ENCODE assay signal across 15 cellular contexts in genomic region chr6:1766663-1767062, GRCh38.
DNase-seq lines count a peak whose midpoint lies in the region; ATAC-seq, FAIRE-seq and TF ChIP-seq lines count a peak whose summit lies in the region.
"Had no signal": no experiment of that assay in that cellular context is flagged by ENCODE, and none has a peak within 500 bp of the region (broad histone marks: within the 10 kb centered on the region; RNA-seq: fewer than 3 reads in every experiment).

No MANE protein-coding gene starts in this region.

- no peak for TF ChIP-seq EP300 in sigmoid colon (IDR thresholded peaks at IDR 0.05)

- intact Hi-C loops in endothelial cell of umbilical vein (cut with micrococcal nuclease) (loop anchor here (5.0 kb wide), 2 partner anchors 56 to 866 kb away; no protein-coding TSS in a partner anchor), sigmoid colon (cut with DNase I) (no loop called here)

- H3K9me1 ChIP-seq in endothelial cell of umbilical vein (replicated peaks; ENCODE audit: control insufficient read depth, extremely low read depth, insufficient read depth, low read length) = no peaks in the 10 kb centered on the region

- H3K4me3 ChIP-seq in HEK293 (ENCODE audit: low read depth, low read length) = no peak overlapping the region
- no peak overlapping the region for H3K4me3 ChIP-seq in endothelial cell of umbilical vein (replicated peaks in 1 of 3; ENCODE audit: insufficient read depth in 1 of 3, low read depth in 1 of 3, low read length in 3 of 3)
- no peak overlapping the region for H3K4me3 ChIP-seq in sigmoid colon
- no peak overlapping the region for H3K4me3 ChIP-seq in WERI-Rb-1 (ENCODE audit: low read depth, low read length)
- H3K4me3 ChIP-seq: BLaER1 treated with 17β-estradiol and CSF1 and Interleukin-3, amounts not matched to agents 10 nM and 100 nM had no signal

- H3K27ac Mint-ChIP-seq in nephron = peak overlapping the region in 2 of 3 experiments; percentile 37 to 56
- H3K27ac Mint-ChIP-seq: activated B cell treated with CpG ODN at 0.5 μM for 24 hours; activated naive CD4-positive, alpha-beta T cell treated with anti-CD3 and anti-CD28 coated beads for 36 hours; H9 had no signal

- H3K4me3 Mint-ChIP-seq in nephron = no peak overlapping the region
- H3K4me3 Mint-ChIP-seq: activated B cell treated with CpG ODN at 0.5 μM for 24 hours; activated naive CD4-positive, alpha-beta T cell treated with anti-CD3 and anti-CD28 coated beads for 36 hours; H9 had no signal

- H3K9ac ChIP-seq in endothelial cell of umbilical vein (replicated peaks; ENCODE audit: extremely low read depth, insufficient read depth, low read length) = no peak overlapping the region
- H3K9ac ChIP-seq: BLaER1 treated with 17β-estradiol and CSF1 and Interleukin-3, amounts not matched to agents 10 nM and 100 nM had no signal

- H3K4me1 ChIP-seq in HEK293 (ENCODE audit: control insufficient read depth, insufficient read depth, low read length) (peaks cover 42% of the 10 kb centered on the region), endothelial cell of umbilical vein (ENCODE audit: control insufficient read depth, extremely low read depth, insufficient read depth, low read length) (peaks cover 50% of the 10 kb centered on the region), sigmoid colon (peaks cover 0 to 8% (median 3%) of the 10 kb centered on the region in 4 donors)

- 88 to 89% methylated on average over 8 of the region's 8 CpGs for whole genome bisulfite sequencing in sigmoid colon, 2 donors

- ATAC-seq in HG03342 (IDR thresholded peaks at IDR 0.05; ENCODE audit: unreplicated experiment) = no peak

- H3K4me2 ChIP-seq in endothelial cell of umbilical vein (ENCODE audit: insufficient read depth, low read length) = no peak overlapping the region
- H3K4me2 ChIP-seq: BLaER1 treated with 17β-estradiol and CSF1 and Interleukin-3, amounts not matched to agents 10 nM and 100 nM had no signal

- peaks cover 19% of the 10 kb centered on the region for H3K27me3 Mint-ChIP-seq in nephron (ENCODE audit: low read depth)
- H3K27me3 Mint-ChIP-seq: activated B cell treated with CpG ODN at 0.5 μM for 24 hours had no signal

- no peaks in the 10 kb centered on the region for H3K27me3 ChIP-seq in endothelial cell of umbilical vein (ENCODE audit: control insufficient read depth in 2 of 2, insufficient read depth in 2 of 2, low read length in 2 of 2)
- no peaks in the 10 kb centered on the region for H3K27me3 ChIP-seq in sigmoid colon
- H3K27me3 ChIP-seq in WERI-Rb-1 (ENCODE audit: insufficient read depth, low read depth, severe bottlenecking) = no peaks in the 10 kb centered on the region
- H3K27me3 ChIP-seq: BLaER1 treated with 17β-estradiol and CSF1 and Interleukin-3, amounts not matched to agents 10 nM and 100 nM had no signal

- dilution Hi-C loops in endothelial cell of umbilical vein (cut with MboI; ENCODE audit: extremely low pct_ligation_motif_present, low sequenced_read_pairs) = no loop called here

- H3K9me3 ChIP-seq in HEK293 (ENCODE audit: control insufficient read depth, insufficient read depth, low read depth, low read length) = no peaks in the 10 kb centered on the region
- H3K9me3 ChIP-seq in endothelial cell of umbilical vein (replicated peaks; ENCODE audit: control insufficient read depth, insufficient read depth, low read length) = no peaks in the 10 kb centered on the region
- H3K9me3 ChIP-seq in sigmoid colon = no peaks in the 10 kb centered on the region
- no peaks in the 10 kb centered on the region for H3K9me3 ChIP-seq in WERI-Rb-1 (ENCODE audit: severe bottlenecking)
- H3K9me3 ChIP-seq: BLaER1 treated with 17β-estradiol and CSF1 and Interleukin-3, amounts not matched to agents 10 nM and 100 nM had no signal

- peak overlapping the region; percentile 34; the same call in 1 of the 2 replicates for H3K27ac ChIP-seq in HEK293 (ENCODE audit: extremely low read depth, low read depth, low read length)
- H3K27ac ChIP-seq in endothelial cell of umbilical vein (ENCODE audit: insufficient read depth, low read depth, low read length) = no peak overlapping the region
- no peak overlapping the region for H3K27ac ChIP-seq in sigmoid colon
- no peak overlapping the region for H3K27ac ChIP-seq in WERI-Rb-1
- H3K27ac ChIP-seq: BLaER1 treated with 17β-estradiol and CSF1 and Interleukin-3, amounts not matched to agents 10 nM and 100 nM had no signal

- DNase-seq in NCI-H82 (lab: John Stamatoyannopoulos, UW) (peak; percentile 65), endothelial cell of umbilical vein (ENCODE audit: low read depth, low spot score) (peak; percentile 71), sigmoid colon (no peak), WERI-Rb-1 (no peak)
- no peak for DNase-seq in activated CD4-positive, alpha-beta T cell treated with anti-CD3 and anti-CD28 coated beads, Interleukin-2, amount 50 U/mL, for 4 hours
- DNase-seq: activated B cell treated with CpG ODN at 0.5 μM for 24 hours; activated naive CD4-positive, alpha-beta T cell treated with anti-CD3 and anti-CD28 coated beads for 36 hours; H9; kidney; NCI-H226 had no signal

- no peaks in the 10 kb centered on the region for H3K36me3 ChIP-seq in HEK293 (ENCODE audit: control insufficient read depth in 2 of 2, insufficient read depth in 1 of 2, low read length in 2 of 2)
- no peaks in the 10 kb centered on the region for H3K36me3 ChIP-seq in endothelial cell of umbilical vein (ENCODE audit: control insufficient read depth in 2 of 2, extremely low read depth in 1 of 2, insufficient read depth in 2 of 2, low read length in 2 of 2)
- H3K36me3 ChIP-seq in sigmoid colon = no peaks in the 10 kb centered on the region
- no peaks in the 10 kb centered on the region for H3K36me3 ChIP-seq in WERI-Rb-1

- POLR2A ChIA-PET in HEK293 (lab: Yijun Ruan, JAX) (no interaction called here), endothelial cell of umbilical vein (lab: Charles Lee) (interaction anchor here (0.5 kb wide), 1 partner anchor 24 kb away, joined by 6 read pairs; no protein-coding TSS in a partner anchor)

- H3K9me3 Mint-ChIP-seq in nephron = no peaks in the 10 kb centered on the region
- H3K9me3 Mint-ChIP-seq: activated B cell treated with CpG ODN at 0.5 μM for 24 hours; activated naive CD4-positive, alpha-beta T cell treated with anti-CD3 and anti-CD28 coated beads for 36 hours; H9 had no signal

- CTCF ChIA-PET in HEK293 (lab: Yijun Ruan, JAX) = interaction anchor here (0.8 kb wide), 1 partner anchor 91 kb away, joined by 3 read pairs; no protein-coding TSS in a partner anchor
- CTCF ChIA-PET in endothelial cell of umbilical vein (lab: Charles Lee) = interaction anchor here (0.8 to 2.3 kb wide), 8 partner anchors 12 to 587 kb away, joined by 3 to 9 read pairs (median 6); no protein-coding TSS in a partner anchor

- H2AFZ ChIP-seq in endothelial cell of umbilical vein (ENCODE audit: low read depth, low read length) = no peak overlapping the region

- no peak for TF ChIP-seq POLR2A in endothelial cell of umbilical vein (IDR thresholded peaks at IDR 0.05; ENCODE audit: low read depth, low read length)
- no peak for TF ChIP-seq POLR2A in sigmoid colon (IDR thresholded peaks at IDR 0.05)

- BruUV-seq in endothelial cell of umbilical vein (replicated peaks; lab: Mats Ljungman, UMichigan) = no TSS peak

- no peaks in the 10 kb centered on the region for H4K20me1 ChIP-seq in endothelial cell of umbilical vein (replicated peaks; ENCODE audit: control insufficient read depth, extremely low read depth, insufficient read depth, low read length)
- H4K20me1 ChIP-seq: BLaER1 treated with 17β-estradiol and CSF1 and Interleukin-3, amounts not matched to agents 10 nM and 100 nM had no signal

- H3K36me3 Mint-ChIP-seq in nephron (ENCODE audit: low read depth) = no peaks in the 10 kb centered on the region

- H3K4me1 Mint-ChIP-seq in nephron = peaks cover 41% of the 10 kb centered on the region
- H3K4me1 Mint-ChIP-seq: activated B cell treated with CpG ODN at 0.5 μM for 24 hours had no signal

- FAIRE-seq in endothelial cell of umbilical vein (lab: Jason Lieb, UNC) = peak; percentile 82
- FAIRE-seq: bronchial epithelial cell, kidney had no signal

- TF ChIP-seq CTCF in HEK293 (tag by site-specific recombination; IDR thresholded peaks at IDR 0.05) (no peak), endothelial cell of umbilical vein (IDR thresholded peaks at IDR 0.05; ENCODE audit: extremely low read depth in 1 of 2, insufficient read depth in 1 of 2, low read depth in 1 of 2, low read length in 2 of 2) (no peak), nephron (IDR thresholded peaks at IDR 0.05; ENCODE audit: unreplicated experiment in 3 of 3) (no peak), sigmoid colon (IDR thresholded peaks at IDR 0.05) (no peak), WERI-Rb-1 (IDR thresholded peaks at IDR 0.05; ENCODE audit: low read depth, low read length) (no peak)

- no peaks in the 10 kb centered on the region for H3K79me2 ChIP-seq in endothelial cell of umbilical vein (ENCODE audit: control insufficient read depth, insufficient read depth, low read length)

TF ChIP-seq in HEK293, 187 proteins besides CTCF, POLR2A, EP300 and RAD21 (continues in another document):
- no peak for TF ChIP-seq ZNF561 (tag by site-specific recombination; IDR thresholded peaks at IDR 0.05; ENCODE audit: borderline replicate concordance)
- TF ChIP-seq ZNF394 (tag by site-specific recombination; IDR thresholded peaks at IDR 0.05; ENCODE audit: borderline replicate concordance) = no peak
- TF ChIP-seq ZNF549 (tag by site-specific recombination; IDR thresholded peaks at IDR 0.05) = no peak
- no peak for TF ChIP-seq ZNF239 (tag by site-specific recombination; IDR thresholded peaks at IDR 0.05)
- TF ChIP-seq ZNF223 (tag by site-specific recombination; IDR thresholded peaks at IDR 0.05) = no peak
- no peak for TF ChIP-seq ZNF501 (tag by site-specific recombination; IDR thresholded peaks at IDR 0.05)

TF ChIP-seq in endothelial cell of umbilical vein, 7 proteins besides CTCF, POLR2A, EP300 and RAD21:
- TF ChIP-seq POLR2AphosphoS5 (IDR thresholded peaks at IDR 0.05; ENCODE audit: insufficient read depth, low read depth, low read length) (no peak), FOS (IDR thresholded peaks at IDR 0.05; ENCODE audit: borderline replicate concordance, insufficient read depth, low read length) (no peak), MAX (IDR thresholded peaks at IDR 0.05; ENCODE audit: insufficient read depth, insufficient read length) (no peak), GATA2 (IDR thresholded peaks at IDR 0.05; ENCODE audit: insufficient read depth, insufficient read length, low read depth, low read length) (no peak)

Comparison
In these comparisons a context has a peak if more than half of its experiments do, and no peak if none do; other contexts are left out.
1. DNase-seq: peak in NCI-H82 (single experiment) and endothelial cell of umbilical vein (single experiment); none in sigmoid colon (single experiment), WERI-Rb-1 (single experiment) and activated CD4-positive, alpha-beta T cell treated with anti-CD3 and anti-CD28 coated beads, Interleukin-2, amount 50 U/mL, for 4 hours (0 of 2).